ENCODE assay signal across 15 cellular contexts in the genomic region with DNA sequence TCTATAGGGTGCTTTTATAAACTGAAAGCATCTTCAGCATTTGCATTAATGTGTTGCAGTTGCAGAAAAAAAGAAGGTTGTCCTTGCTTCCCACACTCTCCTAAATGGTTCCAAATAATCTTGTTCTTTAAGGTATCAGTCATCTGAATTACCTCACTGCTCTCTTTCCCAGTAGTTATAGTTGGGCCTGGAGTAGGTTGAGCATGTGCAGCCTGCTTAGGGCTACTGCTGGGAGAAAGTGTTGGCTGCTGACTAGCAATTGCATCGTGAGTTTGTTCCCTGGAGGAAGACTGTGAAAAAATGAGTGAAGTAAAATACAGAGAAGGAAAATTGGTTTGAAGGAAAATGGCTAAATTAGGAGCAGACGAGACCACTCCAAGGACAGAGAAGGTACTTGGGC.
A peak's percentile ranks its signal among the peaks of the same experiment; 100 is the strongest.
DNase-seq lines count a peak whose midpoint lies in the region; TF ChIP-seq lines count a peak whose summit lies in the region.
"Had no signal": no experiment of that assay in that cellular context is flagged by ENCODE, and none has a peak within 500 bp of the region (broad histone marks: within the 10 kb centered on the region; RNA-seq: fewer than 3 reads in every experiment).

No MANE protein-coding gene starts in this region.

- H2AFZ ChIP-seq in H9 (ENCODE audit: low read length): peak overlapping the region; percentile 69

- no peaks in the 10 kb centered on the region for H3K9me3 Mint-ChIP-seq in H9
- no peaks in the 10 kb centered on the region for H3K9me3 Mint-ChIP-seq in nephron progenitor cell
- H3K9me3 Mint-ChIP-seq: dendritic cell treated with granulocyte-macrophage colony-stimulating factor and Interleukin-4, amounts not matched to agents 40 ng/mL and 50 ng/mL, for 4 days had no signal

- H3K36me3 Mint-ChIP-seq in H9 (ENCODE audit: insufficient read depth in 1 of 3, low read depth in 3 of 3) (no peaks in the 10 kb centered on the region), nephron progenitor cell (ENCODE audit: low read depth) (no peaks in the 10 kb centered on the region)

- H2BK20ac ChIP-seq in H9 (ENCODE audit: low read depth, low read length, poor library complexity, severe bottlenecking): no peak overlapping the region

- no peak overlapping the region for H3K23ac ChIP-seq in H9 (ENCODE audit: insufficient read length, low read depth, low read length)

- no peak overlapping the region for H3K18ac ChIP-seq in H9 (ENCODE audit: insufficient read length, low read depth, low read length)

- H3K27me3 Mint-ChIP-seq in H9 (ENCODE audit: low read depth): no peaks in the 10 kb centered on the region
- H3K27me3 Mint-ChIP-seq in nephron progenitor cell (ENCODE audit: low read depth, poor library complexity): no peaks in the 10 kb centered on the region
- H3K27me3 Mint-ChIP-seq: dendritic cell treated with granulocyte-macrophage colony-stimulating factor and Interleukin-4, amounts not matched to agents 40 ng/mL and 50 ng/mL, for 4 days had no signal

- H2BK12ac ChIP-seq in H9 (ENCODE audit: insufficient read length, low read depth, low read length): no peak overlapping the region

- H3K4me1 ChIP-seq in H9 (ENCODE audit: insufficient read depth, low read length): no peaks in the 10 kb centered on the region
- peaks cover 46% of the 10 kb centered on the region for H3K4me1 ChIP-seq in adipocyte (ENCODE audit: control insufficient read depth, insufficient read depth, low read length)
- H3K4me1 ChIP-seq: suprapubic skin had no signal

- H2BK120ac ChIP-seq in H9 (ENCODE audit: low read depth, low read length, poor library complexity, severe bottlenecking): no peak overlapping the region

- H4K8ac ChIP-seq in H9 (replicated peaks; ENCODE audit: insufficient read length, low read depth, low read length): no peak overlapping the region

- no peaks in the 10 kb centered on the region for H3K27me3 ChIP-seq in AG04450 (ENCODE audit: control insufficient read depth, insufficient read depth, low read length)
- no peaks in the 10 kb centered on the region for H3K27me3 ChIP-seq in H9 (ENCODE audit: insufficient read depth, low read length)
- no peaks in the 10 kb centered on the region for H3K27me3 ChIP-seq in adipocyte (replicated peaks; ENCODE audit: control insufficient read depth, insufficient read depth, low read length)
- H3K27me3 ChIP-seq: suprapubic skin had no signal

- no peak overlapping the region for H2BK5ac ChIP-seq in H9 (ENCODE audit: insufficient read length, low read length)

- TF ChIP-seq CTCF in AG04450 (IDR thresholded peaks at IDR 0.05; ENCODE audit: low read depth, low read length): no peak
- no peak for TF ChIP-seq CTCF in H9 (conservative IDR thresholded peaks at IDR 0.05)
- TF ChIP-seq CTCF in nephron progenitor cell (IDR thresholded peaks at IDR 0.05): no peak

- H3K4me1 Mint-ChIP-seq in H9 (peaks cover 8 to 15% of the 10 kb centered on the region in 2 experiments; a peak in 3 of 4 replicates), nephron progenitor cell (no peaks in the 10 kb centered on the region)

- H3K9me3 ChIP-seq in AG04450 (ENCODE audit: control insufficient read depth, insufficient read depth, low read length): no peaks in the 10 kb centered on the region
- H3K9me3 ChIP-seq in H9 (ENCODE audit: control insufficient read depth, low read depth, low read length): no peaks in the 10 kb centered on the region
- H3K9me3 ChIP-seq in adipocyte (ENCODE audit: control insufficient read depth, low read length): no peaks in the 10 kb centered on the region
- H3K9me3 ChIP-seq: suprapubic skin had no signal

- H3T11ph ChIP-seq in H9 (ENCODE audit: low read length): no peak overlapping the region

- no peak overlapping the region for H2AK5ac ChIP-seq in H9 (ENCODE audit: insufficient read length, low read length)

- H3K23me2 ChIP-seq in H9 (ENCODE audit: insufficient read length, low read depth, low read length, poor library complexity, severe bottlenecking): no peaks in the 10 kb centered on the region

- DNase-seq in AG04450 (ENCODE audit: low read depth, low spot score) (no peak), H9 (no peak), adipocyte (ENCODE audit: low read depth) (peak; percentile 43), glomerular visceral epithelial cell (ENCODE audit: extremely low spot score) (peak; percentile 41), NCI-H510A (lab: John Stamatoyannopoulos, UW) (no peak), nephron progenitor cell (no peak), activated gamma-delta T cell treated with Interleukin-2 at 50 U/mL for 16 hours (no peak), SK-N-DZ (ENCODE audit: low spot score) (no peak)
- DNase-seq: activated CD4-positive, alpha-beta T cell treated with anti-CD3 and anti-CD28 coated beads for 4 hours; activated T-cell treated with anti-CD3 and anti-CD28 coated beads, Interleukin-2, amount 50 U/mL, for 1 hour; foreskin melanocyte; NCI-H1092; NCI-H2227 treated with DMSO at 0.1 percent for 48 hours had no signal

- H3K4ac ChIP-seq in H9 (ENCODE audit: low read depth, low read length): no peak overlapping the region

- no peak overlapping the region for H3K4me3 ChIP-seq in AG04450 (ENCODE audit: low read depth, low read length)
- H3K4me3 ChIP-seq in adipocyte (ENCODE audit: low read length): peak overlapping the region; percentile 28
- H3K4me3 ChIP-seq: suprapubic skin had no signal

- no peaks in the 10 kb centered on the region for H3K79me1 ChIP-seq in H9 (ENCODE audit: insufficient read depth, low read depth, low read length, poor library complexity, severe bottlenecking)

- WGBS in H9 (ENCODE audit: extremely low coverage, insufficient read length, low lambda C conversion rate): no CpG with 5 or more reads among the region's 2 CpGs

- no peaks in the 10 kb centered on the region for H4K20me1 ChIP-seq in H9 (ENCODE audit: control insufficient read depth, insufficient read depth, insufficient read length)

- no peak overlapping the region for H3K56ac ChIP-seq in H9 (ENCODE audit: insufficient read length, low read depth, low read length)

- H3K14ac ChIP-seq in H9 (ENCODE audit: insufficient read depth, low read length): no peak overlapping the region

- peak overlapping the region in 2 of 3 experiments; percentile 18 to 21; a peak in 3 of 7 replicates for H3K27ac Mint-ChIP-seq in H9
- H3K27ac Mint-ChIP-seq in nephron progenitor cell: no peak overlapping the region
- H3K27ac Mint-ChIP-seq: dendritic cell treated with granulocyte-macrophage colony-stimulating factor and Interleukin-4, amounts not matched to agents 40 ng/mL and 50 ng/mL, for 4 days had no signal

- H4K91ac ChIP-seq in H9 (ENCODE audit: insufficient read length, low read depth, low read length): no peak overlapping the region

- H3K27ac ChIP-seq in AG04450 (ENCODE audit: low read depth, low read length) (peak overlapping the region; percentile 62), H9 (ENCODE audit: insufficient read length, low read depth, low read length) (no peak overlapping the region)
- H3K27ac ChIP-seq: suprapubic skin had no signal

- no peaks in the 10 kb centered on the region for H3K36me3 ChIP-seq in adipocyte (ENCODE audit: control insufficient read depth, insufficient read depth, low read length, severe bottlenecking)
- H3K36me3 ChIP-seq: suprapubic skin had no signal

- H3K9ac ChIP-seq in H9 (ENCODE audit: extremely low read depth, insufficient read length, low read length) (no peak overlapping the region), adipocyte (ENCODE audit: low read length) (peak overlapping the region; percentile 2)

- H3K4me2 ChIP-seq in H9 (ENCODE audit: insufficient read depth, insufficient read length, low read length): no peak overlapping the region

- no peak overlapping the region for H2BK15ac ChIP-seq in H9 (ENCODE audit: low read depth, low read length)

- POLR2A ChIA-PET in AG04450 (lab: Yijun Ruan, JAX): no interaction called here

- CTCF ChIA-PET in AG04450 (lab: Charles Lee): no interaction called here

- no peak overlapping the region for H4K5ac ChIP-seq in H9 (ENCODE audit: insufficient read length, low read depth, low read length)

- H3K79me2 ChIP-seq in H9 (ENCODE audit: insufficient read depth, low read length): no peaks in the 10 kb centered on the region

- H3K4me3 Mint-ChIP-seq in H9 (no peak overlapping the region), nephron progenitor cell (no peak overlapping the region)
- H3K4me3 Mint-ChIP-seq: dendritic cell treated with granulocyte-macrophage colony-stimulating factor and Interleukin-4, amounts not matched to agents 40 ng/mL and 50 ng/mL, for 4 days had no signal

Comparison
In these comparisons a context has a peak if more than half of its experiments do, and no peak if none do; other contexts are left out.
1. DNase-seq: peak in adipocyte (single experiment) and glomerular visceral epithelial cell (single experiment); none in AG04450 (single experiment), H9 (single experiment), NCI-H510A (single experiment), nephron progenitor cell (single experiment), activated gamma-delta T cell treated with Interleukin-2 at 50 U/mL for 16 hours (single experiment) and SK-N-DZ (single experiment).